8 cellular contexts compared by ENCODE assay signal in the genomic region with DNA sequence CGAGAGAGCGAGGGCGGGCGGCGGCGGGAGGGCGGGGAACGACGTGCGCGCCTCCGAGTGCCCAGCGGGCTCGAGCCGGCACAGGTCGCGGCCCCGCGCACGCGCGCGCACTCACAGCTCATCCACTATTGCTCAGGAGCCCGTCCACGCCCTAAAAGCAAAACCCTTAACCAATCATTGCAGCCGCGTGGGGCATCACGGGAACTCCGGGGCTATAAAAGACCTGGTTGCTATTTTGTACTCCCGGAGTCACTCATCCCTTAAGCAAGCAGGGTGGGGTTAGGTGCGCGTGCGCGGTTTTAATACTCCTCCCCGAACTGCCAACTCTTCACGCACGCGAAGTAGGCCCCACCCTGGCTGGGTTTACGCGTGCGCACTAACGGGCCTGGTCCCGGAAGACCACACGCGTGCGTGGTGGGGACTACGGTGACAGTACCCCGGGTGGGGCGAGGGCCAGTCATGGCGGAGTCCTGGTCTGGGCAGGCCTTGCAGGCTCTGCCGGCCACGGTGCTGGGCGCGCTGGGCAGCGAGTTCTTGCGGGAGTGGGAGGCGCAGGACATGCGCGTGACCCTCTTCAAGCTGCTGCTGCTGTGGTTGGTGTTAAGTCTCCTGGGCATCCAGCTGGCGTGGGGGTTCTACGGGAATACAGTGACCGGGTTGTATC. TPM values are rescaled to one million over a fixed set of nuclear protein-coding genes. Genes with fewer than 3 reads are reported as not detected.
DNase-seq lines count a peak whose midpoint lies in the region; ATAC-seq and TF ChIP-seq lines count a peak whose summit lies in the region.

A gene (minus strand): TSS at position 9 of the 664 bp plus-strand sequence. CDS start 36,387 bp downstream, outside the sequence.
A gene with protein sequence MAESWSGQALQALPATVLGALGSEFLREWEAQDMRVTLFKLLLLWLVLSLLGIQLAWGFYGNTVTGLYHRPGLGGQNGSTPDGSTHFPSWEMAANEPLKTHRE (plus strand): TSS at position 456 of the 664 bp plus-strand sequence. CDS start 4 bp downstream, at position 460.

- no peak for TF ChIP-seq CTCF in hepatocyte (IDR thresholded peaks at IDR 0.05; ENCODE audit: poor library complexity)

- no peaks in the 10 kb centered on the region for H3K9me3 ChIP-seq in hepatocyte (ENCODE audit: low read depth)

- no peaks in the 10 kb centered on the region for H3K9me2 ChIP-seq in hepatocyte (replicated peaks; ENCODE audit: insufficient read depth)

- 1% methylated on average over 58 of the region's 62 CpGs for WGBS in hepatocyte (ENCODE audit: low lambda C conversion rate, missing lambda C conversion rate)

- H3K4me1 ChIP-seq in hepatocyte (ENCODE audit: insufficient read depth), result peaks cover 20% of the 10 kb centered on the region

- peaks cover 41% of the 10 kb centered on the region for H4K20me1 ChIP-seq in hepatocyte (ENCODE audit: insufficient read depth, poor library complexity, severe bottlenecking)

- peak within 1 kb of the TSS; percentile 37 for H2AFZ ChIP-seq in hepatocyte

- peak within 1 kb of the TSS; percentile 93 for H3K4me2 ChIP-seq in hepatocyte

- peak within 1 kb of the TSS; percentile 93 for H3K27ac ChIP-seq in hepatocyte

- no peaks in the 10 kb centered on the region for H3K27me3 ChIP-seq in hepatocyte

- peaks cover 63% of the 10 kb centered on the region for H3K79me2 ChIP-seq in hepatocyte

- no peaks in the 10 kb centered on the region for H3K36me3 ChIP-seq in hepatocyte (replicated peaks; ENCODE audit: insufficient read depth, low read depth)

- peak; percentile 66 for ATAC-seq in GM18508 (IDR thresholded peaks at IDR 0.05; ENCODE audit: insufficient read depth, unreplicated experiment)
- ATAC-seq in HG03025 (IDR thresholded peaks at IDR 0.05; ENCODE audit: low FRiP score, unreplicated experiment), result peak; percentile 70

- DNase-seq in NCI-H2081 (lab: John Stamatoyannopoulos, UW) (peak; percentile 98), T1000 (lab: John Stamatoyannopoulos, UW) (peak; percentile 99), astrocyte of the hippocampus (ENCODE audit: low read depth, low spot score) (peak; percentile 100), hepatocyte (ENCODE audit: low spot score) (peak; percentile 100), renal cortical epithelial cell (ENCODE audit: low read depth) (peak; percentile 99), cortex of kidney (lab: John Stamatoyannopoulos, UW) (no peak)

- peak within 1 kb of the TSS; percentile 40 for H3K4me3 ChIP-seq in hepatocyte

RNA-seq across cellular contexts. Expression of the first gene that starts in this region (rescaled TPM):
- total RNA-seq in hepatocyte, result 434 and 527 TPM in 2 replicates
- 371 and 392 TPM in 2 replicates for polyA plus RNA-seq in hepatocyte
- 525 and 698 TPM in 2 replicates for total RNA-seq in renal cortical epithelial cell

RNA-seq across cellular contexts. Expression of the second gene that starts in this region (rescaled TPM):
- 20.9 and 24.5 TPM in 2 replicates for total RNA-seq in hepatocyte
- polyA plus RNA-seq in hepatocyte, result 30.1 and 31.6 TPM in 2 replicates
- 14.8 and 32.6 TPM in 2 replicates for total RNA-seq in renal cortical epithelial cell
